ENCODE assay signal across 8 cellular contexts in the genomic region with DNA sequence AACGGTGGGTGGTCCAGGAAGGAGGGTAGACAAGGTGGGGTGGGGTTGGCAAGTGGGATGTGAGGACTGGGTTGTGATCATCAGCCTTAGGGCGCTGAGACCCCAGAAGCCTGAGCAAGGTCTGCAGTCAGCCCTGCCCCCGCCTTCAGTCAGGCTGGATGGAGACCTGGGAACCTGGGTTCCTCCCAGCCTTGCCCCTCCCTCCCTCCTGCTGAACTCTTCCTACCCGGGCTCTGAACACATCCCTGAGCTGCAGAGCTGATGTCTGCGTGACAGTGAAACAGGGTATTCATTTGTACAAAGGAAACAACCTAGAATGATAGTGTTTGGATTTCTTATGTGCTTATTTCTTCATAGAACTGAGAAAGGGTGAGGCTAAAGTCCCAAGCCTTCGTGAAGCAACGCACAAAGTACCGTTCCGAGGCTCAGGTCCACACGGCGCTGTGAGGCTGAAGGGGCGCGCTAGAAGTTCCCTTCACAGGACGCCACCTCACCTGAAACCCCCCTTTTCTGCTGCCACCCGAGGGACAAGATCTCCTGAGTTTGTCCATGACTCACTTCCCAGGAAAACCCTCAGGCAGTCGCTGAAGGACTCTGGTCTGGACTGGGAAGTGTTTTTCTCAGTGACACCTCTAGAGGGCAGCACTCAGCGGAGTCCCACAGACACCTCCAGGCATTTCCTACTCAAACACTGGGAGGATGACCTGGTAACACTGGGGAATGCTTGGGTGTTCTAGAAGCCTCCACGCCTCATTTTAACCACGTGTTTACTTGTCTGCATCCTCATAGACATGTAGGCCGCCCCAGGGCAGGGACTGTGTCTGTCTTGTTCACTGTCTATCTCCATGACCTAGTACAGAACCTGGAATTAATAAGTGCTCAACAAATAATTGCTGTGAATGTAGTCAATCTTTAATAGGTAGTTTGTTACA. TPM values are rescaled to one million over a fixed set of nuclear protein-coding genes. Genes with fewer than 3 reads are reported as not detected.
DNase-seq lines count a peak whose midpoint lies in the region; ATAC-seq and TF ChIP-seq lines count a peak whose summit lies in the region.

No MANE protein-coding gene starts in this region.

- no peak for TF ChIP-seq EP300 in sigmoid colon (IDR thresholded peaks at IDR 0.05)

- WGBS in sigmoid colon, 2 donors: 61 to 62% methylated on average over 20 of the region's 20 CpGs

- H3K36me3 ChIP-seq in CD8-positive, alpha-beta memory T cell (ENCODE audit: insufficient read depth, low read length): no peaks in the 10 kb centered on the region
- H3K36me3 ChIP-seq in SJSA1 (no peaks in the 10 kb centered on the region), cardiac muscle cell (no peaks in the 10 kb centered on the region), sigmoid colon (no peaks in the 10 kb centered on the region)

- no peak for TF ChIP-seq POLR2A in sigmoid colon (IDR thresholded peaks at IDR 0.05)

- peak; percentile 8 to 63 (median 34) for DNase-seq in CD8-positive, alpha-beta memory T cell
- DNase-seq in HUDEP-2 (lab: John Stamatoyannopoulos, UW; ENCODE audit: unreplicated experiment in 76 of 76) (peak in 59 of 76 experiments; percentile 6 to 69 (median 43)), SJSA1 (ENCODE audit: low read depth in 1 of 2, low spot score in 2 of 2) (peak; percentile 59 to 71), cardiac muscle cell (ENCODE audit: low read depth in 1 of 2, low spot score in 1 of 2) (peak; percentile 56 to 75), sigmoid colon (no peak), KG1 (lab: John Stamatoyannopoulos, UW) (no peak)
- DNase-seq in activated naive CD4-positive, alpha-beta T cell treated with Interleukin-2 at 50 U/mL for 16 hours: peak; percentile 49

- H3K4me3 Mint-ChIP-seq in CD8-positive, alpha-beta memory T cell: no peak overlapping the region

- no peak overlapping the region for H3K27ac ChIP-seq in CD8-positive, alpha-beta memory T cell (ENCODE audit: low read depth, low read length)
- H3K27ac ChIP-seq in SJSA1 (no peak overlapping the region), cardiac muscle cell (no peak overlapping the region), sigmoid colon (no peak overlapping the region)

- POLR2A ChIA-PET in CD8-positive, alpha-beta memory T cell (lab: Charles Lee): no interaction called here

- intact Hi-C loops in sigmoid colon (cut with DNase I): no loop called here

- no peak overlapping the region for H3K4me3 ChIP-seq in CD8-positive, alpha-beta memory T cell (ENCODE audit: low read length)
- H3K4me3 ChIP-seq in SJSA1 (no peak overlapping the region), cardiac muscle cell (no peak overlapping the region), sigmoid colon (no peak overlapping the region)

- H3K9me3 Mint-ChIP-seq in CD8-positive, alpha-beta memory T cell: no peaks in the 10 kb centered on the region

- CTCF ChIA-PET in CD8-positive, alpha-beta memory T cell (lab: Charles Lee): no interaction called here

- H3K27me3 ChIP-seq in CD8-positive, alpha-beta memory T cell (ENCODE audit: insufficient read depth, low read length, poor library complexity, severe bottlenecking): peaks cover 4% of the 10 kb centered on the region
- no peaks in the 10 kb centered on the region; the same call in 1 of the 2 replicates for H3K27me3 ChIP-seq in SJSA1 (replicated peaks)
- no peaks in the 10 kb centered on the region for H3K27me3 ChIP-seq in cardiac muscle cell
- no peaks in the 10 kb centered on the region for H3K27me3 ChIP-seq in sigmoid colon

- TF ChIP-seq CTCF in cardiac muscle cell (IDR thresholded peaks at IDR 0.05; ENCODE audit: low read depth, low read length) (peak; percentile 82), sigmoid colon (IDR thresholded peaks at IDR 0.05) (peak in 3 of 4 experiments; percentile 19 to 40 (median 19))

- H3K4me1 ChIP-seq in CD8-positive, alpha-beta memory T cell (ENCODE audit: insufficient read depth, low read length): no peaks in the 10 kb centered on the region
- H3K4me1 ChIP-seq in SJSA1 (replicated peaks) (peaks cover 4% of the 10 kb centered on the region; the same call in 1 of the 2 replicates), cardiac muscle cell (ENCODE audit: low read depth) (no peaks in the 10 kb centered on the region), sigmoid colon (no peaks in the 10 kb centered on the region)

- peaks cover 0 to 1% (median 0%) of the 10 kb centered on the region in 3 donors for H3K36me3 Mint-ChIP-seq in CD8-positive, alpha-beta memory T cell

- H3K27me3 Mint-ChIP-seq in CD8-positive, alpha-beta memory T cell: peaks cover 20 to 54% of the 10 kb centered on the region in 2 donors

- no peak overlapping the region for H3K27ac Mint-ChIP-seq in CD8-positive, alpha-beta memory T cell

- no peaks in the 10 kb centered on the region for H3K4me1 Mint-ChIP-seq in CD8-positive, alpha-beta memory T cell

- H3K9me3 ChIP-seq in CD8-positive, alpha-beta memory T cell (ENCODE audit: low read length): no peaks in the 10 kb centered on the region
- H3K9me3 ChIP-seq in SJSA1 (replicated peaks) (no peaks in the 10 kb centered on the region), cardiac muscle cell (ENCODE audit: low read depth) (no peaks in the 10 kb centered on the region), sigmoid colon (no peaks in the 10 kb centered on the region)

- ATAC-seq in GM19372 (IDR thresholded peaks at IDR 0.05; ENCODE audit: low read depth, unreplicated experiment): peak; percentile 85

RNA-seq across cellular contexts. Expression of gene GSTA5, which starts 1.2 kb away (rescaled TPM):
- total RNA-seq in CD8-positive, alpha-beta memory T cell: not detected
- not detected for polyA plus RNA-seq in CD8-positive, alpha-beta memory T cell
- not detected in 2 replicates for total RNA-seq in SJSA1 (2014; rRNA removed; shearing (Covaris generic))
- total RNA-seq in cardiac muscle cell (not detected in 2 replicates), sigmoid colon (not detected)
- polyA plus RNA-seq in cardiac muscle cell (not detected in 2 replicates), sigmoid colon (not detected)

RNA-seq across cellular contexts. Expression of gene GSTA1, which starts 35.8 kb away (rescaled TPM):
- total RNA-seq in CD8-positive, alpha-beta memory T cell: not detected
- polyA plus RNA-seq in CD8-positive, alpha-beta memory T cell: not detected
- 8.5 and 8.7 TPM in 2 replicates for total RNA-seq in SJSA1 (2014; rRNA removed; shearing (Covaris generic))
- 0.11 TPM in 1 of 2 replicates, not detected in the other for total RNA-seq in cardiac muscle cell
- 0.67 TPM in 1 of 2 replicates, not detected in the other for polyA plus RNA-seq in cardiac muscle cell
- total RNA-seq in sigmoid colon: not detected
- polyA plus RNA-seq in sigmoid colon: 10 to 100 TPM in 2 of 3 donors, under 1 TPM in 1; 0.10 to 19.4 (median 15.6) TPM

Comparison
In these comparisons a context has a peak if more than half of its experiments do, and no peak if none do; other contexts are left out.
1. DNase-seq: peak in CD8-positive, alpha-beta memory T cell (5 of 5), HUDEP-2 (59 of 76), SJSA1 (2 of 2), activated naive CD4-positive, alpha-beta T cell treated with Interleukin-2 at 50 U/mL for 16 hours (single experiment) and cardiac muscle cell (2 of 2); none in sigmoid colon (single experiment) and KG1 (single experiment).